Comparison of ENCODE assay signal across 19 cellular contexts in the genomic region with DNA sequence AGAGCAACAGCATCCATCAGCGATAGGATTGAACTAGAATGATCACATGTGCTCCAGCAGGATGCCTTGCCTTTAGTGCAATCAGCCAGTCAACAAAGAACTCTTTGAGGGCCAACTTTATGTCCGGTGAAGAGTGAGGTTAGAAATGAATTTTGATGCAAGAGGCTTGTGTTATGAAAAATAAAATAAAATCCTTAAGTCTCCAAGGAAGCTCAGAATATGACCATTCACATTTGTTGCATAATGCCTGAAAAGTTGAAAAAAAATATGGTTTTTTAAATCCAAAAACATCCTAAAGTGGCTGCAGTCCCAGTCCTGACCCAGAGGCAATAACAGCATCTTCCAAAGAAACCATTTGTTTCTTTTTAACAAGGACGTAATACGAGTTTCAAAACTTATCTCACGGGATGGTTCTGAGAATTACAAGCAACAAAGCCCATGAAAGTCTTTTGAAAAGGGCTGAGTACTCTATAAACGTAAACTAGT.
A peak's percentile ranks its signal among the peaks of the same experiment; 100 is the strongest.
DNase-seq lines count a peak whose midpoint lies in the region; ATAC-seq, FAIRE-seq and TF ChIP-seq lines count a peak whose summit lies in the region.
"Had no signal": no experiment of that assay in that cellular context is flagged by ENCODE, and none has a peak within 500 bp of the region (broad histone marks: within the 10 kb centered on the region; RNA-seq: fewer than 3 reads in every experiment).

No MANE protein-coding gene starts in this region.

- FAIRE-seq in pancreas (lab: Jason Lieb, UNC) = no peak

- H3K4me3 ChIP-seq in body of pancreas (no peak overlapping the region), pancreas (no peak overlapping the region), vagina (no peak overlapping the region), colonic mucosa (no peak overlapping the region)

- H3K27ac ChIP-seq in body of pancreas (no peak overlapping the region), pancreas (no peak overlapping the region), vagina (peak overlapping the region; percentile 65), colonic mucosa (no peak overlapping the region)
- H3K27ac ChIP-seq: epithelial cell of prostate had no signal

- peak in 1 of 4 donors; percentile 6 for DNase-seq in body of pancreas
- no peak for DNase-seq in Right ventricle myocardium superior
- no peak for DNase-seq in pancreas
- DNase-seq in vagina (ENCODE audit: extremely low spot score in 2 of 2) = no peak
- DNase-seq in colonic mucosa = no peak
- no peak for DNase-seq in HEK293T (ENCODE audit: extremely low spot score)
- DNase-seq: activated CD4-positive, alpha-beta T cell treated with anti-CD3 and anti-CD28 coated beads, Interleukin-2, amount 50 U/mL, for 1 hour; activated naive CD4-positive, alpha-beta T cell treated with anti-CD3 and anti-CD28 coated beads, Interleukin-2, amount 10 ng/mL, durations not matched to agents 7 days and 5 days; BE2C; dermis blood vessel endothelial cell; islet precursor cell; NCI-H1048; NCI-H2029 treated with DMSO at 0.1 percent for 48 hours; NCI-H510A; stimulated activated naive CD4-positive, alpha-beta T cell treated with Interleukin-2 at 50 U/mL for 16 hours; T-cell had no signal

- H3K9me3 ChIP-seq in body of pancreas (no peaks in the 10 kb centered on the region), pancreas (no peaks in the 10 kb centered on the region), vagina (no peaks in the 10 kb centered on the region), colonic mucosa (no peaks in the 10 kb centered on the region)
- H3K9me3 ChIP-seq: BE2C had no signal

- WGBS in body of pancreas, 2 donors = 62 to 70% methylated on average over 6 of the region's 6 CpGs
- 68 to 80% methylated on average over 6 of the region's 6 CpGs for WGBS in pancreas, 2 donors

- POLR2A ChIA-PET in HEK293T (lab: Yijun Ruan, JAX) = no interaction called here

- CTCF ChIA-PET in HEK293T (lab: Yijun Ruan, JAX) = no interaction called here

- intact Hi-C loops in body of pancreas (cut with DNase I) (no loop called here), Right ventricle myocardium superior (cut with DNase I) (loop anchor here (10.0 kb wide), 1 partner anchor 75 kb away; no protein-coding TSS in a partner anchor), pancreas (cut with DNase I) (no loop called here), vagina (cut with DNase I) (no loop called here), colonic mucosa (cut with DNase I) (no loop called here)

- TF ChIP-seq POLR2A in body of pancreas (IDR thresholded peaks at IDR 0.05) (no peak), vagina (IDR thresholded peaks at IDR 0.05) (no peak)

- H3K4me1 ChIP-seq in body of pancreas (no peaks in the 10 kb centered on the region), pancreas (no peaks in the 10 kb centered on the region), vagina (peaks cover 13% of the 10 kb centered on the region), colonic mucosa (no peaks in the 10 kb centered on the region)

- ATAC-seq in body of pancreas = peak; percentile 42
- ATAC-seq in Right ventricle myocardium superior (ENCODE audit: poor library complexity) = peak; percentile 86
- peak in 3 of 4 donors; percentile 41 to 47 (median 41) for ATAC-seq in pancreas
- no peak for ATAC-seq in HG03354 (IDR thresholded peaks at IDR 0.05; ENCODE audit: poor library complexity, severe bottlenecking, unreplicated experiment)
- ATAC-seq: natural killer cell treated with Interleukin-12 subunit alpha and Interleukin-12 subunit beta and Interleukin-15 and Interleukin-18, amount 100 ng/mL, for 72 hours; T-cell had no signal

- H3K27me3 ChIP-seq in body of pancreas (no peaks in the 10 kb centered on the region), pancreas (no peaks in the 10 kb centered on the region), vagina (no peaks in the 10 kb centered on the region), colonic mucosa (no peaks in the 10 kb centered on the region)
- H3K27me3 ChIP-seq: BE2C had no signal

- no peaks in the 10 kb centered on the region for H3K36me3 ChIP-seq in body of pancreas (replicated peaks in 1 of 2; ENCODE audit: insufficient read depth in 1 of 2, low read depth in 2 of 2)
- H3K36me3 ChIP-seq in pancreas = no peaks in the 10 kb centered on the region
- no peaks in the 10 kb centered on the region for H3K36me3 ChIP-seq in vagina
- H3K36me3 ChIP-seq in colonic mucosa = no peaks in the 10 kb centered on the region
- H3K36me3 ChIP-seq: BE2C had no signal

- no peak overlapping the region for H3K9ac ChIP-seq in colonic mucosa (ENCODE audit: low read depth in 2 of 2, low read length in 2 of 2)

- TF ChIP-seq CTCF in body of pancreas (IDR thresholded peaks at IDR 0.05) (no peak), pancreas (IDR thresholded peaks at IDR 0.05) (no peak), vagina (IDR thresholded peaks at IDR 0.05) (no peak), colonic mucosa (IDR thresholded peaks at IDR 0.05) (no peak)

TF ChIP-seq in HEK293T, 16 proteins besides CTCF, POLR2A, EP300 and RAD21:
- TF ChIP-seq FOXA1 (IDR thresholded peaks at IDR 0.05) = no peak
- TF ChIP-seq FOXK2 (IDR thresholded peaks at IDR 0.05) = no peak
- TF ChIP-seq LEF1 (IDR thresholded peaks at IDR 0.05; ENCODE audit: borderline replicate concordance) = no peak
- no peak for TF ChIP-seq TARDBP (IDR thresholded peaks at IDR 0.05)
- TF ChIP-seq ELF4 (IDR thresholded peaks at IDR 0.05) = no peak
- TF ChIP-seq L3MBTL2 (conservative IDR thresholded peaks at IDR 0.05) = no peak
- no peak for TF ChIP-seq HDGF (IDR thresholded peaks at IDR 0.05; ENCODE audit: borderline replicate concordance)
- no peak for TF ChIP-seq FOXM1 (IDR thresholded peaks at IDR 0.05; ENCODE audit: borderline replicate concordance)
- TF ChIP-seq CTBP1 (IDR thresholded peaks at IDR 0.05; ENCODE audit: borderline replicate concordance) = no peak
- TF ChIP-seq, protein P1, sequence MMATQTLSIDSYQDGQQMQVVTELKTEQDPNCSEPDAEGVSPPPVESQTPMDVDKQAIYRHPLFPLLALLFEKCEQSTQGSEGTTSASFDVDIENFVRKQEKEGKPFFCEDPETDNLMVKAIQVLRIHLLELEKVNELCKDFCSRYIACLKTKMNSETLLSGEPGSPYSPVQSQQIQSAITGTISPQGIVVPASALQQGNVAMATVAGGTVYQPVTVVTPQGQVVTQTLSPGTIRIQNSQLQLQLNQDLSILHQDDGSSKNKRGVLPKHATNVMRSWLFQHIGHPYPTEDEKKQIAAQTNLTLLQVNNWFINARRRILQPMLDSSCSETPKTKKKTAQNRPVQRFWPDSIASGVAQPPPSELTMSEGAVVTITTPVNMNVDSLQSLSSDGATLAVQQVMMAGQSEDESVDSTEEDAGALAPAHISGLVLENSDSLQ (IDR thresholded peaks at IDR 0.05) = no peak
- no peak for TF ChIP-seq ARNT (IDR thresholded peaks at IDR 0.05)
- no peak for TF ChIP-seq NFRKB (IDR thresholded peaks at IDR 0.05)
